In the genomic region with DNA sequence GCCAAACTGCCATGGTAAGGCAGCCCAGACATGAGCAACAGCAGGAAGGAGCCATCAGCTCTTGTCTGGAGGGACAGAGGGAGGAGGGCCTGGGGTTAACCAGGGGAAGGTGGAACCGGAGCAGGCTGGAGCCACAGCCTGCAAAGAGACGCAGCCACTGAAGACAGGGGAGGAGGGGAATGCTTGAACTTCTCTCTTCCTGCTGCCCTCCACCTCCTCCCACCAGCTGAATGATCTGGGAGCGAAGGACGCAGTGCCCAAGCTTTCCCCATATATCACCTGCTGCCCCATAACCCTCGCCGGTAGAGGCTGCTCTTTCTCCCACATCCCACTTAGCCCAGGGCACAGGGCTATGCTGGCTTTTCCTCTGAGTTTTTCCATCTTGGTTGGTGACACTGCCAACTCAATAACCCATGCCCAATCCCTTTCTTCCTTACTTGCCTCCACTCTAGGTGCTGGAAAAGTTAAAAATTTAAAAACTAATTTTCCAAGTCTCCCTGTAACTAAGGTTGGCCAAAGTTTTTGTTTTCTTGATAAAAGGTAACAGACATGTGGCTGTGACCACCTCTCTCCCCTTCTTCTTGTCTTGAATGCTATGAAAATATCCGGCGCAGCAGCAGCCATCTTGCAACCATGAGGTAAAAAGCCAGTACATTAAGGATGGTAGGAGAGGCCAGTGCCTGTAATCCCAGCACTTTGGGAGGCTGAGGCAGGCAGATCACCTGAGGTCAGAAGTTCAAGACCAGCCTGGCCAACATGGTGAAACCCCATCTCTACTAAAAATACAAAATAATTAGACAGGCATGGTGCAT, we compare ENCODE assay signal across 37 cellular contexts. TPM values are rescaled to one million over a fixed set of nuclear protein-coding genes. Genes with fewer than 3 reads are reported as not detected.
DNase-seq lines count a peak whose midpoint lies in the region; ATAC-seq, FAIRE-seq and TF ChIP-seq lines count a peak whose summit lies in the region.
"Had no signal": no experiment of that assay in that cellular context is flagged by ENCODE, and none has a peak within 500 bp of the region (broad histone marks: within the 10 kb centered on the region; RNA-seq: fewer than 3 reads in every experiment).

No MANE protein-coding gene starts in this region.

- no peak overlapping the region for H2BK15ac ChIP-seq in H1 (ENCODE audit: low read length)

- no peaks in the 10 kb centered on the region for H4K20me1 ChIP-seq in H1 (replicated peaks in 1 of 2; ENCODE audit: control insufficient read depth in 1 of 2, insufficient read depth in 2 of 2, low read length in 2 of 2)

- H3K36me3 ChIP-seq in H1 (ENCODE audit: control insufficient read depth in 2 of 4, insufficient read depth in 4 of 4, low read length in 3 of 4) (no peaks in the 10 kb centered on the region), colonic mucosa (no peaks in the 10 kb centered on the region)
- H3K36me3 ChIP-seq: cardiac muscle cell, esophagus muscularis mucosa, lower lobe of right lung, ovary, right atrium auricular region, SJSA1 had no signal

- no peak overlapping the region for H3K14ac ChIP-seq in H1 (ENCODE audit: insufficient read length)

- no peak overlapping the region for H3K27ac ChIP-seq in 22Rv1
- no peak overlapping the region for H3K27ac ChIP-seq in H1 (ENCODE audit: low read depth, low read length)
- no peak overlapping the region for H3K27ac ChIP-seq in colonic mucosa
- H3K27ac ChIP-seq: cardiac muscle cell, esophagus muscularis mucosa, foreskin keratinocyte, lower lobe of right lung, ovary, right atrium auricular region, SJSA1, testis had no signal

- ATAC-seq in HG03135 (IDR thresholded peaks at IDR 0.05; ENCODE audit: unreplicated experiment) = no peak
- ATAC-seq: CD8-positive, alpha-beta T cell; foreskin keratinocyte; GM12878; lower lobe of right lung; naive thymus-derived CD8-positive, alpha-beta T cell; stimulated activated naive CD8-positive, alpha-beta T cell treated with anti-CD3 and anti-CD28 coated beads, Interleukin-15, Interleukin-2, amounts not matched to agents 100 U/mL and 50 U/mL, for 24 hours had no signal

- no peaks in the 10 kb centered on the region for H3K79me2 ChIP-seq in H1 (ENCODE audit: control insufficient read depth in 1 of 2, insufficient read depth in 2 of 2, low read length in 2 of 2)

- no peak overlapping the region for H4K91ac ChIP-seq in H1 (replicated peaks; ENCODE audit: insufficient read length, low read length)

- H3K4me1 ChIP-seq in H1 (replicated peaks in 1 of 4; ENCODE audit: control insufficient read depth in 3 of 4, insufficient read depth in 4 of 4, low read length in 3 of 4) (peaks cover 1 to 10% (median 4%) of the 10 kb centered on the region in 4 experiments; a peak in 4 of 7 replicates), colonic mucosa (no peaks in the 10 kb centered on the region)
- H3K4me1 ChIP-seq: foreskin keratinocyte, lower lobe of right lung, testis had no signal

- H2BK12ac ChIP-seq in H1 (ENCODE audit: low read depth, low read length) = no peak overlapping the region

- intact Hi-C loops in colonic mucosa (cut with DNase I) = no loop called here

- H3K27me3 Mint-ChIP-seq in neural crest cell (ENCODE audit: low read depth) = peaks cover 17% of the 10 kb centered on the region

- 0 out of 7 replicates have a peak, but pooled peaks cover 0 to 3% (median 0%) of the 10 kb centered on the region in 4 experiments for H3K27me3 ChIP-seq in H1 (replicated peaks in 1 of 4; ENCODE audit: control insufficient read depth in 3 of 4, extremely low read depth in 1 of 4, insufficient read depth in 3 of 4, low read length in 3 of 4)
- no peaks in the 10 kb centered on the region for H3K27me3 ChIP-seq in colonic mucosa
- H3K27me3 ChIP-seq: cardiac muscle cell, ovary, right atrium auricular region, SJSA1, testis had no signal

- peaks cover 8% of the 10 kb centered on the region for H3K4me1 Mint-ChIP-seq in neural crest cell
- H3K4me1 Mint-ChIP-seq: activated B cell treated with CpG ODN at 0.5 μM for 24 hours had no signal

- DNase-seq in HTR-8/SVneo (ENCODE audit: insufficient read length, low spot score) = no peak
- no peak for DNase-seq in H1 (ENCODE audit: low read depth in 1 of 2, low spot score in 2 of 2)
- DNase-seq in neural crest cell (ENCODE audit: low read depth, low spot score) = no peak
- no peak for DNase-seq in hepatic stellate cell (ENCODE audit: low spot score)
- no peak for DNase-seq in colonic mucosa
- DNase-seq in NCI-H510A treated with DMSO at 0.1 percent for 48 hours (lab: John Stamatoyannopoulos, UW) = no peak
- DNase-seq: activated B cell treated with CpG ODN at 0.5 μM for 24 hours; activated CD4-positive, alpha-beta T cell treated with anti-CD3 and anti-CD28 coated beads, Interleukin-2, amount 50 U/mL, for 1 hour; activated effector memory CD4-positive, alpha-beta T cell treated with anti-CD3 and anti-CD28 coated beads, Interleukin-2, amount 50 U/mL, for 16 hours; activated T-cell treated with anti-CD3 and anti-CD28 coated beads, Interleukin-2, amount 50 U/mL, for 24 hours; AML-193; CD8-positive, alpha-beta T cell; dermis blood vessel endothelial cell; DMS 273 treated with DMSO at 0.1 percent for 48 hours; foreskin keratinocyte; HCEC 1CT; kidney glomerular epithelial cell; lower lobe of right lung; naive thymus-derived CD8-positive, alpha-beta T cell; NCI-H146; NCI-H2107; NCI-H345; NCI-H748 treated with DMSO at 0.1 percent for 48 hours; ovary; stimulated activated CD4-positive, alpha-beta T cell treated with anti-CD3 and anti-CD28 coated beads, Interleukin-2, amount 100 ng/mL, for 24 hours; stimulated activated naive CD8-positive, alpha-beta T cell treated with anti-CD3 and anti-CD28 coated beads, Interleukin-15, Interleukin-2, amounts not matched to agents 100 U/mL and 50 U/mL, for 24 hours; T1000; testis had no signal

- H3K4me3 ChIP-seq in H1 (ENCODE audit: extremely low read depth in 1 of 4, insufficient read depth in 2 of 4, low read depth in 3 of 4, low read length in 4 of 4) (no peak overlapping the region), colonic mucosa (no peak overlapping the region)
- H3K4me3 ChIP-seq: cardiac muscle cell, esophagus muscularis mucosa, GM12878, lower lobe of right lung, ovary, right atrium auricular region, SJSA1, testis had no signal

- H3K79me1 ChIP-seq in H1 (ENCODE audit: low read depth, low read length) = no peaks in the 10 kb centered on the region

- TF ChIP-seq POLR2A in H1 (IDR thresholded peaks at IDR 0.05; ENCODE audit: control extremely low read depth in 1 of 2, low read depth in 2 of 2, low read length in 2 of 2) = no peak

- H4K5ac ChIP-seq in H1 (ENCODE audit: insufficient read length, low read depth, low read length) = no peak overlapping the region

- no peak overlapping the region for H2BK5ac ChIP-seq in H1 (ENCODE audit: low read depth, low read length)

- peaks cover 4 to 11% of the 10 kb centered on the region in 2 experiments for H3K9me3 ChIP-seq in H1 (ENCODE audit: insufficient read depth in 2 of 2, low read depth in 1 of 2, low read length in 1 of 2)
- H3K9me3 ChIP-seq in colonic mucosa = no peaks in the 10 kb centered on the region
- H3K9me3 ChIP-seq: esophagus muscularis mucosa, lower lobe of right lung, ovary, SJSA1, testis had no signal

- 93% methylated on average over 8 of the region's 8 CpGs; no CpG with 5 or more reads in 1 of the 2 experiments for WGBS in H1 (ENCODE audit: extremely low coverage in 1 of 2, insufficient coverage in 1 of 2, insufficient read length in 1 of 2, insufficient replicate concordance in 2 of 2, low coverage in 1 of 2, low lambda C conversion rate in 2 of 2, missing lambda C conversion rate in 1 of 2), 2 experiments

- FAIRE-seq in HTR-8/SVneo (lab: Jason Lieb, UNC) = peak; percentile 59
- FAIRE-seq in H1 (lab: Jason Lieb, UNC) = no peak
- FAIRE-seq: astrocyte, GM12878 had no signal

- no peak overlapping the region for H3K18ac ChIP-seq in H1 (ENCODE audit: extremely low read depth, low read length)

- no peak overlapping the region for H2AK5ac ChIP-seq in H1 (ENCODE audit: low read depth, low read length)

- H2BK20ac ChIP-seq in H1 (ENCODE audit: low read length) = no peak overlapping the region

- no peak overlapping the region for H3K9ac ChIP-seq in H1 (replicated peaks in 1 of 4; ENCODE audit: extremely low read depth in 1 of 4, low read depth in 3 of 4, low read length in 3 of 4)
- H3K9ac ChIP-seq in colonic mucosa (ENCODE audit: low read depth in 2 of 2, low read length in 2 of 2) = no peak overlapping the region

- no peak overlapping the region for H2BK120ac ChIP-seq in H1 (replicated peaks; ENCODE audit: low read depth, low read length)

- TF ChIP-seq RAD21 in H1 (IDR thresholded peaks at IDR 0.05 in 1 of 2, conservative IDR thresholded peaks at IDR 0.05 in 1 of 2; ENCODE audit: low read depth in 2 of 2, low read length in 2 of 2) = no peak

- TF ChIP-seq CTCF in 22Rv1 (IDR thresholded peaks at IDR 0.05) = peak; percentile 28; the same call in 1 of the 2 replicates
- peak in 1 of 3 experiments; percentile 7; a peak in 1 of 4 replicates for TF ChIP-seq CTCF in H1 (IDR thresholded peaks at IDR 0.05; ENCODE audit: control extremely low read depth in 1 of 3, insufficient read depth in 1 of 3, low read depth in 1 of 3, low read length in 3 of 3)
- TF ChIP-seq CTCF in neural crest cell (conservative IDR thresholded peaks at IDR 0.05) = no peak
- TF ChIP-seq CTCF in colonic mucosa (IDR thresholded peaks at IDR 0.05) = no peak

- H3K27ac Mint-ChIP-seq in neural crest cell (ENCODE audit: unreplicated experiment) = peak overlapping the region; percentile 62
- H3K27ac Mint-ChIP-seq: activated B cell treated with CpG ODN at 0.5 μM for 24 hours; activated T-cell treated with anti-CD3 and anti-CD28 coated beads, Interleukin-2, amount 50 U/mL, for 24 hours; CD8-positive, alpha-beta T cell; naive thymus-derived CD8-positive, alpha-beta T cell had no signal

- POLR2A ChIA-PET in H1 (lab: Charles Lee; ENCODE audit: partially characterized antibody) = interaction anchor here (1.5 kb wide), 1 partner anchor 10 kb away, joined by 5 read pairs; no protein-coding TSS in a partner anchor

- peak overlapping the region; percentile 32 for H3K56ac ChIP-seq in H1 (replicated peaks; ENCODE audit: insufficient read length, low read depth, low read length)

- CTCF ChIA-PET in H1 (lab: Charles Lee; ENCODE audit: partially characterized antibody) = interaction anchor here (0.6 to 4.2 kb wide), 3 partner anchors 9 to 92 kb away, joined by 3 to 17 read pairs (median 3); no protein-coding TSS in a partner anchor

- H3K4ac ChIP-seq in H1 (replicated peaks; ENCODE audit: insufficient read length, low read depth, low read length) = no peak overlapping the region

- no peak overlapping the region for H4K8ac ChIP-seq in H1 (ENCODE audit: extremely low read depth, insufficient read depth, low read length)

- peaks cover 9% of the 10 kb centered on the region for H3K9me3 Mint-ChIP-seq in neural crest cell
- H3K9me3 Mint-ChIP-seq: activated T-cell treated with anti-CD3 and anti-CD28 coated beads, Interleukin-2, amount 50 U/mL, for 24 hours had no signal

- no peak for TF ChIP-seq EP300 in H1 (IDR thresholded peaks at IDR 0.05; ENCODE audit: borderline replicate concordance in 1 of 2, low read depth in 2 of 2, low read length in 2 of 2)

- peaks cover 6% of the 10 kb centered on the region for H3K36me3 Mint-ChIP-seq in neural crest cell (ENCODE audit: low read depth)
- H3K36me3 Mint-ChIP-seq: CD8-positive, alpha-beta T cell had no signal

- H3K4me3 Mint-ChIP-seq in neural crest cell = no peak overlapping the region
- H3K4me3 Mint-ChIP-seq: activated B cell treated with CpG ODN at 0.5 μM for 24 hours; activated T-cell treated with anti-CD3 and anti-CD28 coated beads, Interleukin-2, amount 50 U/mL, for 24 hours; CD8-positive, alpha-beta T cell; naive thymus-derived CD8-positive, alpha-beta T cell had no signal

- H3K23ac ChIP-seq in H1 (ENCODE audit: insufficient read length) = no peak overlapping the region

- no peak overlapping the region for H3K4me2 ChIP-seq in H1 (ENCODE audit: insufficient read depth in 1 of 2, low read depth in 2 of 2, low read length in 2 of 2)

- H2AFZ ChIP-seq in H1 (ENCODE audit: low read length) = peak overlapping the region; percentile 40; the same call in 1 of the 2 replicates

- no peaks in the 10 kb centered on the region for H3K23me2 ChIP-seq in H1 (ENCODE audit: low read depth, low read length)

RNA-seq across cellular contexts. Expression of a gene that starts 21.8 kb away (rescaled TPM):
- total RNA-seq in H1 (2021; fragmentation: NEBNext Ultra II Directional; extraction: Animal tissue kit (Norgen Biotek cat#: 25700)) = 5.6 and 5.9 TPM in 2 replicates
- 3.6 and 5.3 TPM in 2 replicates for polyA plus RNA-seq in H1 (2011; rRNA removed)
- polyA plus RNA-seq in H1 (2011; cell fraction: cytosol; rRNA removed) = 2.7 TPM
- 3.2 TPM for polyA plus RNA-seq in H1 (2011; cell fraction: nucleus; rRNA removed)
- polyA plus RNA-seq in H1 (2012, experiment 1 of 2) = 2.5 to 4.2 TPM (median 3.9 TPM) in 4 replicates
- 4.1 TPM for polyA plus RNA-seq in H1 (2012, experiment 2 of 2)
- 3.8 TPM for polyA plus RNA-seq in H1 (2013, experiment 1 of 2)
- 4.1 TPM for polyA plus RNA-seq in H1 (2013, experiment 2 of 2)
- 1.4 and 2.0 TPM in 2 replicates for polyA minus RNA-seq in H1 (2011; rRNA and poly(A)+ RNA removed)
- 2.6 TPM for polyA minus RNA-seq in H1 (2011; cell fraction: cytosol; rRNA and poly(A)+ RNA removed)
- polyA minus RNA-seq in H1 (2011; cell fraction: nucleus; rRNA and poly(A)+ RNA removed) = 1.2 TPM
- 38.4 and 38.9 TPM in 2 replicates for total RNA-seq in neural crest cell
- total RNA-seq in colonic mucosa = under 1 TPM; 0.20 to 0.35 TPM
- total RNA-seq: activated B cell treated with CpG ODN at 0.5 μM for 24 hours; CD8-positive, alpha-beta T cell; dermis blood vessel endothelial cell; mononuclear cell; naive thymus-derived CD8-positive, alpha-beta T cell had no signal
- polyA plus RNA-seq: naive thymus-derived CD8-positive, alpha-beta T cell had no signal
